ENCODE assay signal across 11 cellular contexts in genomic region chr11:35288817-35289541, GRCh38.
DNase-seq lines count a peak whose midpoint lies in the region; FAIRE-seq and TF ChIP-seq lines count a peak whose summit lies in the region.
"Had no signal": no experiment of that assay in that cellular context is flagged by ENCODE, and none has a peak within 500 bp of the region (broad histone marks: within the 10 kb centered on the region; RNA-seq: fewer than 3 reads in every experiment).

No MANE protein-coding gene starts in this region.

- H3K27ac ChIP-seq in astrocyte (ENCODE audit: low read depth, low read length) (peak overlapping the region; percentile 80), mesenchymal stem cell (ENCODE audit: low read length, poor library complexity, severe bottlenecking) (peak overlapping the region; percentile 33), transverse colon (no peak overlapping the region)

- no peak overlapping the region for H2BK12ac ChIP-seq in mesenchymal stem cell (ENCODE audit: low read length in 2 of 2)

- H3K4me3 ChIP-seq in astrocyte (ENCODE audit: insufficient read depth, low read depth, low read length) (peak overlapping the region; percentile 17), mesenchymal stem cell (ENCODE audit: insufficient read depth in 1 of 2, low read depth in 1 of 2, low read length in 2 of 2) (no peak overlapping the region), transverse colon (no peak overlapping the region)

- peak overlapping the region; percentile 77 for H2AFZ ChIP-seq in astrocyte (ENCODE audit: low read depth, low read length)
- no peak overlapping the region for H2AFZ ChIP-seq in mesenchymal stem cell (ENCODE audit: low read depth, low read length)

- H3K4me1 ChIP-seq in astrocyte (ENCODE audit: insufficient read depth, low read length) (peaks cover 20% of the 10 kb centered on the region), mesenchymal stem cell (ENCODE audit: control insufficient read depth, insufficient read depth, low read depth, low read length) (peaks cover 1% of the 10 kb centered on the region), transverse colon (no peaks in the 10 kb centered on the region)

- H4K20me1 ChIP-seq in astrocyte (ENCODE audit: insufficient read depth, low read length) = no peaks in the 10 kb centered on the region

- H4K91ac ChIP-seq in mesenchymal stem cell (ENCODE audit: low read length) = no peak overlapping the region

- no peaks in the 10 kb centered on the region for H3K9me3 ChIP-seq in astrocyte (ENCODE audit: insufficient read depth, low read depth, low read length)
- no peaks in the 10 kb centered on the region for H3K9me3 ChIP-seq in mesenchymal stem cell (ENCODE audit: control insufficient read depth, low read length)
- H3K9me3 ChIP-seq in transverse colon = no peaks in the 10 kb centered on the region

- H2BK120ac ChIP-seq in mesenchymal stem cell (ENCODE audit: low read depth, low read length) = no peak overlapping the region

- no peaks in the 10 kb centered on the region for H3K36me3 ChIP-seq in astrocyte (ENCODE audit: insufficient read depth, low read length)
- H3K36me3 ChIP-seq in mesenchymal stem cell (ENCODE audit: control insufficient read depth in 1 of 2, insufficient read depth in 2 of 2, low read depth in 1 of 2, low read length in 2 of 2) = peaks cover 0 to 41% of the 10 kb centered on the region in 2 experiments
- H3K36me3 ChIP-seq in transverse colon = no peaks in the 10 kb centered on the region

- peak overlapping the region; percentile 11 to 94 for H3K18ac ChIP-seq in mesenchymal stem cell (ENCODE audit: low read depth in 1 of 2, low read length in 2 of 2)

- H3K27ac Mint-ChIP-seq in astrocyte (ENCODE audit: unreplicated experiment) (peak overlapping the region; percentile 35), immature natural killer cell (peak overlapping the region in 1 of 6 donors; percentile 37)
- H3K27ac Mint-ChIP-seq: memory B cell had no signal

- DNase-seq in AG20443 (ENCODE audit: low spot score) (peak; percentile 81), HT1080 (ENCODE audit: low read depth) (peak; percentile 88), astrocyte (ENCODE audit: low read depth) (peak; percentile 83), mesenchymal stem cell (peak; percentile 85), NAMALWA (ENCODE audit: low spot score) (no peak), immature natural killer cell (no peak), transverse colon (no peak), NCI-H2227 treated with DMSO at 0.1 percent for 48 hours (lab: John Stamatoyannopoulos, UW) (no peak)
- DNase-seq: activated effector memory CD4-positive, alpha-beta T cell treated with Interleukin-2 at 50 U/mL for 16 hours; DMS79 had no signal

- H3K4me1 Mint-ChIP-seq in astrocyte (ENCODE audit: low read depth, unreplicated experiment) (peaks cover 20% of the 10 kb centered on the region), immature natural killer cell (peaks cover 0 to 24% of the 10 kb centered on the region in 2 donors)

- no peak for TF ChIP-seq POLR2A in transverse colon (IDR thresholded peaks at IDR 0.05)

- H3K79me1 ChIP-seq in mesenchymal stem cell (replicated peaks; ENCODE audit: low read length, poor library complexity, severe bottlenecking) = no peaks in the 10 kb centered on the region

- H3K27me3 ChIP-seq in astrocyte (ENCODE audit: insufficient read depth, low read length) (no peaks in the 10 kb centered on the region), mesenchymal stem cell (ENCODE audit: control insufficient read depth in 1 of 2, insufficient read depth in 1 of 2, low read length in 2 of 2) (no peaks in the 10 kb centered on the region), transverse colon (no peaks in the 10 kb centered on the region)

- no peak overlapping the region for H3K4ac ChIP-seq in mesenchymal stem cell (ENCODE audit: low read depth in 1 of 2, low read length in 2 of 2)

- H3K14ac ChIP-seq in mesenchymal stem cell (ENCODE audit: low read length in 2 of 2) = no peak overlapping the region

- TF ChIP-seq CTCF in astrocyte (IDR thresholded peaks at IDR 0.05; ENCODE audit: insufficient read depth, low read depth, low read length) (no peak), transverse colon (IDR thresholded peaks at IDR 0.05) (no peak)

- H3K9me3 Mint-ChIP-seq in astrocyte (ENCODE audit: unreplicated experiment) = no peaks in the 10 kb centered on the region
- no peaks in the 10 kb centered on the region for H3K9me3 Mint-ChIP-seq in immature natural killer cell
- H3K9me3 Mint-ChIP-seq: memory B cell had no signal

- no peak overlapping the region for H3K4me3 Mint-ChIP-seq in astrocyte (ENCODE audit: unreplicated experiment)
- H3K4me3 Mint-ChIP-seq in immature natural killer cell = no peak overlapping the region
- H3K4me3 Mint-ChIP-seq: memory B cell had no signal

- H3K23ac ChIP-seq in mesenchymal stem cell (ENCODE audit: low read length in 2 of 2) = no peak overlapping the region

- H3K36me3 Mint-ChIP-seq in astrocyte (ENCODE audit: low read depth, unreplicated experiment) = no peaks in the 10 kb centered on the region
- no peaks in the 10 kb centered on the region for H3K36me3 Mint-ChIP-seq in immature natural killer cell
- H3K36me3 Mint-ChIP-seq: memory B cell had no signal

- intact Hi-C loops in transverse colon (cut with DNase I; ENCODE audit: low total_unique reads) = no loop called here

- in situ Hi-C loops in transverse colon (cut with MboI; ENCODE audit: low pct_ligation_motif_present in 1 of 4, low pct_unique_long_range_greater_than_20kb in 1 of 4, low sequenced_read_pairs in 3 of 4) = no loop called here

- no peak overlapping the region for H2BK15ac ChIP-seq in mesenchymal stem cell (ENCODE audit: low read depth, poor library complexity, severe bottlenecking)

- no peak overlapping the region for H4K8ac ChIP-seq in mesenchymal stem cell (ENCODE audit: low read length)

- H2AK5ac ChIP-seq in mesenchymal stem cell (ENCODE audit: low read length, severe bottlenecking) = no peak overlapping the region

- no peak overlapping the region for H2BK5ac ChIP-seq in mesenchymal stem cell (ENCODE audit: low read depth, low read length, poor library complexity, severe bottlenecking)

- no peaks in the 10 kb centered on the region for H3K27me3 Mint-ChIP-seq in astrocyte (ENCODE audit: low read depth, unreplicated experiment)
- peaks cover 0 to 2% (median 2%) of the 10 kb centered on the region in 3 donors for H3K27me3 Mint-ChIP-seq in immature natural killer cell (ENCODE audit: low read depth in 3 of 3)
- H3K27me3 Mint-ChIP-seq: memory B cell had no signal

- peak overlapping the region; percentile 52 for H3K9ac ChIP-seq in astrocyte (ENCODE audit: low read length)
- peak overlapping the region; percentile 82 for H3K9ac ChIP-seq in mesenchymal stem cell (ENCODE audit: low read length)

- 0% methylated on average over 3 of the region's 5 CpGs for WGBS in mesenchymal stem cell
- 74 to 76% methylated on average over 5 of the region's 5 CpGs for WGBS in transverse colon (ENCODE audit: low coverage in 1 of 2), 2 donors

- peak; percentile 78 for FAIRE-seq in astrocyte (lab: Jason Lieb, UNC)

- peak overlapping the region; percentile 70 for H3K4me2 ChIP-seq in astrocyte (ENCODE audit: low read length)
- H3K4me2 ChIP-seq in mesenchymal stem cell (ENCODE audit: low read length, poor library complexity, severe bottlenecking) = peak overlapping the region; percentile 21

- TF ChIP-seq EP300 in transverse colon (IDR thresholded peaks at IDR 0.05; ENCODE audit: low read depth) = no peak

- H3K79me2 ChIP-seq in astrocyte (ENCODE audit: insufficient read depth, low read length) = no peaks in the 10 kb centered on the region

Comparison
In these comparisons a context has a peak if more than half of its experiments do, and no peak if none do; other contexts are left out.
1. DNase-seq: peak in AG20443 (single experiment), HT1080 (single experiment), astrocyte (single experiment) and mesenchymal stem cell (single experiment); none in NAMALWA (single experiment), immature natural killer cell (0 of 3), transverse colon (single experiment) and NCI-H2227 treated with DMSO at 0.1 percent for 48 hours (single experiment).
2. H3K27ac ChIP-seq: peak in astrocyte (single experiment) and mesenchymal stem cell (single experiment); none in transverse colon (0 of 4).